Comparison of ENCODE assay signal across 15 cellular contexts in genomic region chr1:27361044-27361402, GRCh38. TPM values are rescaled to one million over a fixed set of nuclear protein-coding genes. Genes with fewer than 3 reads are reported as not detected.
DNase-seq lines count a peak whose midpoint lies in the region; ATAC-seq, FAIRE-seq and TF ChIP-seq lines count a peak whose summit lies in the region.
"Had no signal": no experiment of that assay in that cellular context is flagged by ENCODE, and none has a peak within 500 bp of the region (broad histone marks: within the 10 kb centered on the region; RNA-seq: fewer than 3 reads in every experiment).

No MANE protein-coding gene starts in this region.

- TF ChIP-seq CTCF in activated B cell treated with CpG ODN at 0.5 μM for 24 hours (IDR thresholded peaks at IDR 0.05) (no peak), kidney (IDR thresholded peaks at IDR 0.05; ENCODE audit: borderline replicate concordance, extremely low read depth, insufficient read depth) (no peak)

- peaks cover 6% of the 10 kb centered on the region for H3K27me3 Mint-ChIP-seq in activated naive CD8-positive, alpha-beta T cell treated with anti-CD3 and anti-CD28 coated beads, Interleukin-2, amount 10 ng/mL, durations not matched to agents 7 days and 5 days
- peaks cover 4% of the 10 kb centered on the region for H3K27me3 Mint-ChIP-seq in activated naive CD8-positive, alpha-beta T cell treated with anti-CD3 and anti-CD28 coated beads for 36 hours
- H3K27me3 Mint-ChIP-seq in activated B cell treated with CpG ODN at 0.5 μM for 24 hours = no peaks in the 10 kb centered on the region
- H3K27me3 Mint-ChIP-seq in stimulated activated naive CD8-positive, alpha-beta T cell treated with anti-CD3 and anti-CD28 coated beads, Interleukin-15, amount 100 ng/mL, for 72 hours = peaks cover 8% of the 10 kb centered on the region

- no peak overlapping the region for H3K9ac ChIP-seq in kidney (ENCODE audit: low read length in 2 of 2)

- no peaks in the 10 kb centered on the region for H3K9me3 Mint-ChIP-seq in activated naive CD8-positive, alpha-beta T cell treated with anti-CD3 and anti-CD28 coated beads, Interleukin-2, amount 10 ng/mL, durations not matched to agents 7 days and 5 days
- H3K9me3 Mint-ChIP-seq in activated naive CD8-positive, alpha-beta T cell treated with anti-CD3 and anti-CD28 coated beads for 36 hours = no peaks in the 10 kb centered on the region
- H3K9me3 Mint-ChIP-seq in activated B cell treated with CpG ODN at 0.5 μM for 24 hours = no peaks in the 10 kb centered on the region
- H3K9me3 Mint-ChIP-seq in stimulated activated naive CD8-positive, alpha-beta T cell treated with anti-CD3 and anti-CD28 coated beads, Interleukin-15, amount 100 ng/mL, for 72 hours = no peaks in the 10 kb centered on the region

- CTCF ChIA-PET in activated B cell treated with CpG ODN at 0.5 μM for 24 hours (lab: Charles Lee) = interaction anchor here (1.8 to 2.3 kb wide), 3 partner anchors 19 to 28 kb away, joined by 5 to 9 read pairs (median 9); partner anchors contain the start of gene SYTL1

- H3K27ac ChIP-seq in kidney (ENCODE audit: low read depth in 2 of 2, low read length in 2 of 2) = no peak overlapping the region
- H3K27ac ChIP-seq: prostate gland had no signal

- H3K27ac Mint-ChIP-seq in activated naive CD8-positive, alpha-beta T cell treated with anti-CD3 and anti-CD28 coated beads, Interleukin-2, amount 10 ng/mL, durations not matched to agents 7 days and 5 days = no peak overlapping the region
- no peak overlapping the region for H3K27ac Mint-ChIP-seq in activated naive CD8-positive, alpha-beta T cell treated with anti-CD3 and anti-CD28 coated beads for 36 hours
- H3K27ac Mint-ChIP-seq in activated B cell treated with CpG ODN at 0.5 μM for 24 hours = peak overlapping the region; percentile 35
- H3K27ac Mint-ChIP-seq in stimulated activated naive CD8-positive, alpha-beta T cell treated with anti-CD3 and anti-CD28 coated beads, Interleukin-15, amount 100 ng/mL, for 72 hours = peak overlapping the region in 1 of 2 donors; percentile 38

- peaks cover 11 to 20% of the 10 kb centered on the region in 2 donors for H3K36me3 ChIP-seq in kidney (ENCODE audit: control insufficient read depth in 1 of 2, insufficient read depth in 2 of 2, low read length in 2 of 2)

- peak overlapping the region; percentile 19 for H3K4me3 Mint-ChIP-seq in activated naive CD8-positive, alpha-beta T cell treated with anti-CD3 and anti-CD28 coated beads, Interleukin-2, amount 10 ng/mL, durations not matched to agents 7 days and 5 days
- no peak overlapping the region for H3K4me3 Mint-ChIP-seq in activated naive CD8-positive, alpha-beta T cell treated with anti-CD3 and anti-CD28 coated beads for 36 hours
- peak overlapping the region; percentile 84 for H3K4me3 Mint-ChIP-seq in activated B cell treated with CpG ODN at 0.5 μM for 24 hours
- peak overlapping the region; percentile 79 for H3K4me3 Mint-ChIP-seq in stimulated activated naive CD8-positive, alpha-beta T cell treated with anti-CD3 and anti-CD28 coated beads, Interleukin-15, amount 100 ng/mL, for 72 hours

- H3K4me1 Mint-ChIP-seq in activated naive CD8-positive, alpha-beta T cell treated with anti-CD3 and anti-CD28 coated beads, Interleukin-2, amount 10 ng/mL, durations not matched to agents 7 days and 5 days = peaks cover 34% of the 10 kb centered on the region
- peaks cover 43% of the 10 kb centered on the region for H3K4me1 Mint-ChIP-seq in activated naive CD8-positive, alpha-beta T cell treated with anti-CD3 and anti-CD28 coated beads for 36 hours
- peaks cover 57% of the 10 kb centered on the region for H3K4me1 Mint-ChIP-seq in activated B cell treated with CpG ODN at 0.5 μM for 24 hours
- H3K4me1 Mint-ChIP-seq in stimulated activated naive CD8-positive, alpha-beta T cell treated with anti-CD3 and anti-CD28 coated beads, Interleukin-15, amount 100 ng/mL, for 72 hours = peaks cover 67% of the 10 kb centered on the region

- FAIRE-seq in kidney (lab: Jason Lieb, UNC) = no peak

- H3K36me3 Mint-ChIP-seq in activated naive CD8-positive, alpha-beta T cell treated with anti-CD3 and anti-CD28 coated beads, Interleukin-2, amount 10 ng/mL, durations not matched to agents 7 days and 5 days = no peaks in the 10 kb centered on the region
- no peaks in the 10 kb centered on the region for H3K36me3 Mint-ChIP-seq in activated naive CD8-positive, alpha-beta T cell treated with anti-CD3 and anti-CD28 coated beads for 36 hours
- no peaks in the 10 kb centered on the region for H3K36me3 Mint-ChIP-seq in activated B cell treated with CpG ODN at 0.5 μM for 24 hours (ENCODE audit: low read depth)

- DNase-seq in activated naive CD8-positive, alpha-beta T cell treated with anti-CD3 and anti-CD28 coated beads, Interleukin-2, amount 10 ng/mL, durations not matched to agents 7 days and 5 days = no peak
- DNase-seq in activated naive CD8-positive, alpha-beta T cell treated with anti-CD3 and anti-CD28 coated beads for 36 hours = no peak
- DNase-seq in activated B cell treated with CpG ODN at 0.5 μM for 24 hours = no peak
- peak; percentile 70 for DNase-seq in kidney
- no peak for DNase-seq in stimulated activated naive CD8-positive, alpha-beta T cell treated with anti-CD3 and anti-CD28 coated beads, Interleukin-15, amount 100 ng/mL, for 72 hours
- DNase-seq in AML-193 (lab: John Stamatoyannopoulos, UW) = no peak
- no peak for DNase-seq in DMS153 (lab: John Stamatoyannopoulos, UW)
- DNase-seq: DMS53, NCI-H2081 treated with DMSO at 0.1 percent for 48 hours, SIG-M5 had no signal

- ATAC-seq in activated naive CD8-positive, alpha-beta T cell treated with anti-CD3 and anti-CD28 coated beads, Interleukin-2, amount 10 ng/mL, durations not matched to agents 7 days and 5 days (ENCODE audit: low read depth) = no peak
- no peak for ATAC-seq in activated B cell treated with CpG ODN at 0.5 μM for 24 hours (ENCODE audit: low read depth)
- no peak for ATAC-seq in stimulated activated naive CD8-positive, alpha-beta T cell treated with anti-CD3 and anti-CD28 coated beads, Interleukin-15, amount 100 ng/mL, for 72 hours
- ATAC-seq in HG02798 (IDR thresholded peaks at IDR 0.05; ENCODE audit: poor library complexity, unreplicated experiment) = no peak
- ATAC-seq: HCT116 had no signal

- intact Hi-C loops in activated B cell treated with CpG ODN at 0.5 μM for 24 hours (cut with micrococcal nuclease) (loop anchor here (10.0 kb wide), 1 partner anchor 1076 kb away; the partner anchor contains the start of gene SH3BGRL3), kidney (cut with DNase I) (no loop called here)

- POLR2A ChIA-PET in activated naive CD8-positive, alpha-beta T cell treated with anti-CD3 and anti-CD28 coated beads, Interleukin-2, amount 10 ng/mL, durations not matched to agents 7 days and 5 days (lab: Charles Lee) = no interaction called here
- POLR2A ChIA-PET in activated B cell treated with CpG ODN at 0.5 μM for 24 hours (lab: Charles Lee) = interaction anchor here (0.6 to 1.7 kb wide), 2 partner anchors 12 to 301 kb away, joined by 4 to 7 read pairs; no protein-coding TSS in a partner anchor

- no peak overlapping the region for H3K4me3 ChIP-seq in kidney (ENCODE audit: low read length in 2 of 2)
- H3K4me3 ChIP-seq: prostate gland had no signal

- peaks cover 6 to 16% of the 10 kb centered on the region in 2 donors for H3K4me1 ChIP-seq in kidney (ENCODE audit: control insufficient read depth in 1 of 2, insufficient read depth in 1 of 2, low read depth in 1 of 2, low read length in 2 of 2)

- no peaks in the 10 kb centered on the region for H3K9me3 ChIP-seq in kidney (ENCODE audit: control insufficient read depth in 1 of 2, low read length in 2 of 2)
- H3K9me3 ChIP-seq: prostate gland, tibial nerve had no signal

RNA-seq across cellular contexts. Expression of gene MAP3K6, which starts 5.7 kb away (rescaled TPM):
- 1 to 10 TPM; 8.6 to 9.0 TPM for total RNA-seq in activated naive CD8-positive, alpha-beta T cell treated with anti-CD3 and anti-CD28 coated beads, Interleukin-2, amount 10 ng/mL, durations not matched to agents 7 days and 5 days
- total RNA-seq in activated naive CD8-positive, alpha-beta T cell treated with anti-CD3 and anti-CD28 coated beads for 36 hours = 1 to 10 TPM; 3.0 to 4.5 TPM
- total RNA-seq in activated B cell treated with CpG ODN at 0.5 μM for 24 hours = 4.6 and 7.4 TPM in 2 replicates
- 86.7 TPM for total RNA-seq in kidney
- polyA plus RNA-seq in kidney (ENCODE audit: insufficient read depth, low read depth, low replicate concordance) = 59.7 TPM

RNA-seq across cellular contexts. Expression of gene FCN3, which starts 13.6 kb away (rescaled TPM):
- not detected for total RNA-seq in activated naive CD8-positive, alpha-beta T cell treated with anti-CD3 and anti-CD28 coated beads, Interleukin-2, amount 10 ng/mL, durations not matched to agents 7 days and 5 days
- total RNA-seq in activated naive CD8-positive, alpha-beta T cell treated with anti-CD3 and anti-CD28 coated beads for 36 hours = not detected
- total RNA-seq in activated B cell treated with CpG ODN at 0.5 μM for 24 hours (not detected in 2 replicates), kidney (7.9 TPM)
- polyA plus RNA-seq in kidney (ENCODE audit: insufficient read depth, low read depth, low replicate concordance) = 240 TPM
- total RNA-seq: M059J had no signal

RNA-seq across cellular contexts. Expression of gene SYTL1, which starts 19.2 kb away (rescaled TPM):
- total RNA-seq in activated naive CD8-positive, alpha-beta T cell treated with anti-CD3 and anti-CD28 coated beads, Interleukin-2, amount 10 ng/mL, durations not matched to agents 7 days and 5 days = 100 to 1,000 TPM; 103 to 105 TPM
- 10 to 100 TPM; 39.6 to 45.5 TPM for total RNA-seq in activated naive CD8-positive, alpha-beta T cell treated with anti-CD3 and anti-CD28 coated beads for 36 hours
- 76.0 and 81.9 TPM in 2 replicates for total RNA-seq in activated B cell treated with CpG ODN at 0.5 μM for 24 hours
- total RNA-seq in kidney = 19.3 TPM
- 5.9 TPM for polyA plus RNA-seq in kidney (ENCODE audit: insufficient read depth, low read depth, low replicate concordance)

RNA-seq across cellular contexts. Expression of gene CD164L2, which starts 22.1 kb away (rescaled TPM):
- not detected for total RNA-seq in activated naive CD8-positive, alpha-beta T cell treated with anti-CD3 and anti-CD28 coated beads, Interleukin-2, amount 10 ng/mL, durations not matched to agents 7 days and 5 days
- total RNA-seq in activated naive CD8-positive, alpha-beta T cell treated with anti-CD3 and anti-CD28 coated beads for 36 hours = not detected
- total RNA-seq in activated B cell treated with CpG ODN at 0.5 μM for 24 hours (0.16 TPM in 1 of 2 replicates, not detected in the other), kidney (0.63 TPM)
- 1.1 TPM for polyA plus RNA-seq in kidney (ENCODE audit: insufficient read depth, low read depth, low replicate concordance)
- total RNA-seq: M059J, tibial nerve had no signal

RNA-seq across cellular contexts. Expression of gene GPR3, which starts 31.4 kb away (rescaled TPM):
- total RNA-seq in activated naive CD8-positive, alpha-beta T cell treated with anti-CD3 and anti-CD28 coated beads, Interleukin-2, amount 10 ng/mL, durations not matched to agents 7 days and 5 days = under 1 TPM; 0.42 to 0.43 TPM
- total RNA-seq in activated naive CD8-positive, alpha-beta T cell treated with anti-CD3 and anti-CD28 coated beads for 36 hours = 1 to 10 TPM; 3.5 to 3.9 TPM
- total RNA-seq in activated B cell treated with CpG ODN at 0.5 μM for 24 hours (0.11 TPM in 1 of 2 replicates, not detected in the other), kidney (0.38 TPM)
- polyA plus RNA-seq in kidney (ENCODE audit: insufficient read depth, low read depth, low replicate concordance) = 0.77 TPM
- total RNA-seq: tibial nerve had no signal
